In genomic region chr9:107086460-107086859, GRCh38 we compare ENCODE assay signal across 28 cellular contexts.
"Had no signal": no experiment of that assay in that cellular context is flagged by ENCODE, and none has a peak within 500 bp of the region (broad histone marks: within the 10 kb centered on the region; RNA-seq: fewer than 3 reads in every experiment).

No MANE protein-coding gene starts in this region.

- DNase-seq: colonic mucosa; cortex of kidney; dermis blood vessel endothelial cell; dorsolateral prefrontal cortex; effector CD4-positive, alpha-beta T cell; effector CD8-positive, alpha-beta T cell; effector memory CD4-positive, alpha-beta T cell; effector memory CD8-positive, alpha-beta T cell; endodermal cell; erythroblast; esophagus squamous epithelium; foreskin fibroblast; foreskin keratinocyte; foreskin melanocyte; gastrocnemius medialis; glutamatergic neuron; head of caudate nucleus; heart left ventricle; heart right ventricle had no signal

- H3K27ac ChIP-seq: colonic mucosa, coronary artery, dorsolateral prefrontal cortex, epithelial cell of prostate, esophagus muscularis mucosa, esophagus squamous epithelium, foreskin keratinocyte, gastroesophageal sphincter, heart left ventricle, heart right ventricle had no signal

- H3K9me3 ChIP-seq: colonic mucosa, esophagus muscularis mucosa, esophagus squamous epithelium had no signal

- H3K4me1 ChIP-seq: colonic mucosa, esophagus muscularis mucosa, esophagus squamous epithelium, foreskin keratinocyte, gastroesophageal sphincter, heart left ventricle, heart right ventricle had no signal

- FAIRE-seq: colon, endometrium, endothelial cell of umbilical vein, frontal cortex had no signal

- H3K36me3 ChIP-seq: colonic mucosa, esophagus muscularis mucosa, esophagus squamous epithelium, gastrocnemius medialis, gastroesophageal sphincter, heart left ventricle, heart right ventricle had no signal

- ATAC-seq: effector memory CD8-positive, alpha-beta T cell; esophagus mucosa; foreskin keratinocyte; gastroesophageal sphincter had no signal

- H3K27me3 ChIP-seq: colonic mucosa, esophagus muscularis mucosa, esophagus squamous epithelium, gastrocnemius medialis, gastroesophageal sphincter, heart left ventricle had no signal

- H3K4me3 ChIP-seq: colonic mucosa, coronary artery, dorsolateral prefrontal cortex, esophagus muscularis mucosa, esophagus squamous epithelium, gastrocnemius medialis, gastroesophageal sphincter, heart left ventricle, heart right ventricle had no signal
